In the genomic region with DNA sequence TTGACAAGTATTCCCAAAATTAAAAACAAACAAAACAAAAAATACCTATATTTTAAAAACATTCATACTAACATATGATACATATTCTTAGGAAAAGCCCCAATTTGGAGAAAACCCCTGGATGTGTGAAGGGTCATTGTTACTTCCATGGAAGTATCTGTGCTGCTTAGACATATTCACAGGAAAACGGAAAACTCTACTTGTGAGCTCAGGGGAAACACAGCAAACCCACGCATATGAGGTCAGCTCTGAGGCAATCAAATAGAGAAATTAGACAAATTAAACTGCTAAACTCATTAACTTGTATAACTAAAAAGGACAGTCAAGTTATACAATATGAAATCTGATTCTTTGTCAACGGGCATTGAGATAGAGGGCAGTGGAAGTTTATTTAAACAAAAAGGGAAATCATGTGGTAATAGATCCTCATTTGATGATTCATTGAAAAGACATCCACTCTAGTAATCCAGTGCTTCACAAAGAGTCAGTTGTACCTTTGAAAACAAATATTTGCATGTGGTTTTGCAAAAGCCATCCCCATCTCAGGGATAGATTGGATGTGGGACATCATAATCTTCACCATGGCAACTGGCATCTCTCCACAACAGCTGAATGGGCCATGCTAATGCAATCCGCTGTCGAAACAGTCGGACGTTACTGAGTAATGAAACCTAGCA, we compare ENCODE assay signal across 10 cellular contexts.
A peak's percentile ranks its signal among the peaks of the same experiment; 100 is the strongest.
DNase-seq lines count a peak whose midpoint lies in the region; ATAC-seq and TF ChIP-seq lines count a peak whose summit lies in the region.
"Had no signal": no experiment of that assay in that cellular context is flagged by ENCODE, and none has a peak within 500 bp of the region (broad histone marks: within the 10 kb centered on the region; RNA-seq: fewer than 3 reads in every experiment).

No MANE protein-coding gene starts in this region.

- intact Hi-C loops in Caco-2 (cut with micrococcal nuclease; ENCODE audit: unreplicated experiment): no loop called here
- intact Hi-C loops in esophagus squamous epithelium (cut with DNase I): no loop called here

- TF ChIP-seq CTCF in Caco-2 (IDR thresholded peaks at IDR 0.05; ENCODE audit: insufficient read depth in 1 of 2, low read depth in 1 of 2, low read length in 1 of 2, severe bottlenecking in 1 of 2, unreplicated experiment in 1 of 2) (no peak), esophagus squamous epithelium (IDR thresholded peaks at IDR 0.05) (no peak)

- ATAC-seq in GM18867 (IDR thresholded peaks at IDR 0.05; ENCODE audit: unreplicated experiment): no peak
- ATAC-seq in HG02840 (IDR thresholded peaks at IDR 0.05; ENCODE audit: low FRiP score, unreplicated experiment): no peak

- H3K36me3 Mint-ChIP-seq in Caco-2 (ENCODE audit: insufficient read depth, unreplicated experiment): no peaks in the 10 kb centered on the region

- no peaks in the 10 kb centered on the region for H3K27me3 ChIP-seq in Caco-2 (replicated peaks; ENCODE audit: control insufficient read depth, insufficient read depth, low read length)
- no peaks in the 10 kb centered on the region for H3K27me3 ChIP-seq in esophagus squamous epithelium

- POLR2A ChIA-PET in Caco-2 (lab: Charles Lee): no interaction called here

- H3K9me3 Mint-ChIP-seq in Caco-2 (ENCODE audit: unreplicated experiment): no peaks in the 10 kb centered on the region

- H3K27ac ChIP-seq in esophagus squamous epithelium: no peak overlapping the region

- H3K4me1 Mint-ChIP-seq in Caco-2 (ENCODE audit: low read depth, unreplicated experiment): no peaks in the 10 kb centered on the region

- H3K4me1 ChIP-seq in Caco-2 (no peaks in the 10 kb centered on the region), esophagus squamous epithelium (no peaks in the 10 kb centered on the region)

- BruUV-seq in Caco-2 (replicated peaks; lab: Mats Ljungman, UMichigan): no TSS peak

- 51 to 53% methylated on average over 7 of the region's 7 CpGs for WGBS in esophagus squamous epithelium, 2 donors

- peaks cover 20% of the 10 kb centered on the region for H3K27me3 Mint-ChIP-seq in Caco-2 (ENCODE audit: insufficient read depth, unreplicated experiment)

- no peaks in the 10 kb centered on the region for H3K36me3 ChIP-seq in Caco-2 (ENCODE audit: control insufficient read depth, insufficient read depth, low read length)
- no peaks in the 10 kb centered on the region for H3K36me3 ChIP-seq in esophagus squamous epithelium

- DNase-seq in Caco-2 (peak; percentile 37 to 54), NCI-H187 treated with DMSO at 0.1 percent for 48 hours (lab: John Stamatoyannopoulos, UW) (peak; percentile 69), T1000 (lab: John Stamatoyannopoulos, UW) (peak; percentile 43), kidney glomerular epithelial cell (lab: John Stamatoyannopoulos, UW) (peak; percentile 49), esophagus squamous epithelium (lab: John Stamatoyannopoulos, UW) (no peak), RPMI8226 (no peak)
- DNase-seq: cerebellar nuclear complex, NCI-H446 had no signal

- TF ChIP-seq POLR2A in esophagus squamous epithelium (IDR thresholded peaks at IDR 0.05): no peak

- H3K9me3 ChIP-seq in Caco-2: no peaks in the 10 kb centered on the region
- H3K9me3 ChIP-seq in esophagus squamous epithelium: no peaks in the 10 kb centered on the region

- no peak overlapping the region for H3K27ac Mint-ChIP-seq in Caco-2 (ENCODE audit: unreplicated experiment)

- no peak overlapping the region for H3K4me3 Mint-ChIP-seq in Caco-2 (ENCODE audit: unreplicated experiment)

- H3K4me3 ChIP-seq in Caco-2 (ENCODE audit: low read depth, low read length) (no peak overlapping the region), esophagus squamous epithelium (no peak overlapping the region)

- CTCF ChIA-PET in Caco-2 (lab: Charles Lee): no interaction called here

Comparison
In these comparisons a context has a peak if more than half of its experiments do, and no peak if none do; other contexts are left out.
1. DNase-seq: peak in Caco-2 (2 of 2), NCI-H187 treated with DMSO at 0.1 percent for 48 hours (single experiment), T1000 (single experiment) and kidney glomerular epithelial cell (single experiment); none in esophagus squamous epithelium (single experiment) and RPMI8226 (single experiment).